8 cellular contexts compared by ENCODE assay signal in the genomic region with DNA sequence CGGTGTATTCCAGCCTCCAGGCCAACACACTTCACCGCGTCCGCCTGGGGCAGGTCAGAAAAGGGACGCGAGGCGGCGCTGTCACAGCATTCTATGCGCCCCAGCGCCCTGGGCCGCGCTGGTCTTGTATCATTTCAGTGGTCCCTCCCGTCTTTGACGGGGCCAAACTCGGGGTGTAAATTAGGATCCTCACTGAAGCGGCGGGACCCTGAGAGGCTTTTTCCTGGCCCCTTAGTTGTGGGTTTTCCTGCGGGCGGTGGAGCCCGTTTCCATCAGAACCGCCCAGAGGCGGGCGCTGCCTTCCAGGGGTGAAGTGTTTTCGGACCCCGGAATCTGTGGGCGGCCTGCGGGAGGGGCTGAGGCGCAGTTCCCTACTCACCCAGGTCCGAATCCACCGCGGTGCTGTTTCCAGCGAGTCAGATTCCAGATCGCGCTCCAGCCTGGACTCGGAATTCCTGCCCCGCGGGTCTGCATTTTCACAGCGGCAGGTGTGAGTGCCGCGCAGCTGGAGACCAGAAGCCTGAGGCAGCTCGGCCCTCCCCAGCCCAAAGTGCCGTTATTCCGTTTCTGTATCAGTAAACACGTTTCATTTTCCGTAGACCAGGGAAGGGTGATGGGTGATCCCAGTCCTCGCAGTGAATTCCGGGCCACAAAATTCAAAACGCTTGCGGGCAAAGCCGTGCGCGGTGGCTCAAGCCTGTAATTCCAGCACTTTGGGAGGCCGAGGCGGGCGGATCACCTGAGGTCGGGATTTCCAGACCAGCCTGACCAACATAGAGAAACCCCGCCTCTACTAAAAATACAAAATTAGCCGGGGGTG. TPM values are rescaled to one million over a fixed set of nuclear protein-coding genes. Genes with fewer than 3 reads are reported as not detected.
A peak's percentile ranks its signal among the peaks of the same experiment; 100 is the strongest.
DNase-seq lines count a peak whose midpoint lies in the region; ATAC-seq, FAIRE-seq and TF ChIP-seq lines count a peak whose summit lies in the region.

No MANE protein-coding gene starts in this region.

- H3K9me3 ChIP-seq in BLaER1 treated with 17β-estradiol and CSF1 and Interleukin-3, amounts not matched to agents 10 nM and 100 nM (replicated peaks in 1 of 11), result no peaks in the 10 kb centered on the region
- no peaks in the 10 kb centered on the region for H3K9me3 ChIP-seq in pancreas
- H3K9me3 ChIP-seq in thyroid gland, result no peaks in the 10 kb centered on the region

- FAIRE-seq in pancreas (lab: Jason Lieb, UNC), result no peak

- ATAC-seq in activated naive CD4-positive, alpha-beta T cell treated with anti-CD3 and anti-CD28 coated beads, Interleukin-2, amount 50 U/mL, for 72 hours, result peak; percentile 47 to 63
- peak; percentile 87 for ATAC-seq in Right ventricle myocardium inferior
- ATAC-seq in pancreas, result peak; percentile 82 to 87 (median 85)

- H3K27ac Mint-ChIP-seq in activated naive CD4-positive, alpha-beta T cell treated with anti-CD3 and anti-CD28 coated beads, Interleukin-2, amount 50 U/mL, for 72 hours, result peak overlapping the region; percentile 86 to 94

- TF ChIP-seq POLR2A in GM19099 (IDR thresholded peaks at IDR 0.05; ENCODE audit: extremely low read depth, insufficient read length, low read depth) (peak; percentile 39), thyroid gland (IDR thresholded peaks at IDR 0.05) (no peak)

- DNase-seq in Kasumi-1 (lab: John Stamatoyannopoulos, UW) (peak; percentile 72 to 77), SKM-1 treated with dmso at 0.1 percent for 144 hours (lab: John Stamatoyannopoulos, UW; ENCODE audit: unreplicated experiment) (peak; percentile 77), Right ventricle myocardium inferior (ENCODE audit: missing footprints) (peak; percentile 96), pancreas (peak; percentile 67 to 94 (median 76)), thyroid gland (peak; percentile 78 to 79)
- DNase-seq in activated naive CD4-positive, alpha-beta T cell treated with anti-CD3 and anti-CD28 coated beads, Interleukin-2, amount 50 U/mL, for 72 hours (ENCODE audit: low spot score in 2 of 2), result peak; percentile 76 to 82

- intact Hi-C loops in Right ventricle myocardium inferior (cut with DNase I) (loop anchor here (2.0 kb wide), 1 partner anchor 53 kb away; a partner anchor contains a TSS), pancreas (cut with DNase I) (no loop called here), thyroid gland (cut with DNase I) (loop anchor here (10.0 kb wide), 1 partner anchor 51 kb away; a partner anchor contains a TSS)

- TF ChIP-seq CTCF in pancreas (IDR thresholded peaks at IDR 0.05) (peak; percentile 50 to 78 (median 70)), thyroid gland (IDR thresholded peaks at IDR 0.05) (peak; percentile 36 to 78 (median 66))

- peak overlapping the region; percentile 83 to 92 (median 86) for H3K27ac ChIP-seq in BLaER1 treated with 17β-estradiol and CSF1 and Interleukin-3, amounts not matched to agents 10 nM and 100 nM
- H3K27ac ChIP-seq in pancreas (peak overlapping the region in 2 of 4 donors; percentile 47 to 68), thyroid gland (peak overlapping the region in 2 of 3 donors; percentile 57 to 73)

- peaks cover 5 to 21% (median 9%) of the 10 kb centered on the region in 11 experiments; a peak in 18 of 22 replicates for H4K20me1 ChIP-seq in BLaER1 treated with 17β-estradiol and CSF1 and Interleukin-3, amounts not matched to agents 10 nM and 100 nM

- H3K36me3 ChIP-seq in BLaER1 treated with 17β-estradiol and CSF1 and Interleukin-3, amounts not matched to agents 10 nM and 100 nM, result peaks cover 0 to 15% (median 0%) of the 10 kb centered on the region in 11 experiments; a peak in 3 of 22 replicates
- no peaks in the 10 kb centered on the region for H3K36me3 ChIP-seq in pancreas
- no peaks in the 10 kb centered on the region for H3K36me3 ChIP-seq in thyroid gland

- H3K36me3 Mint-ChIP-seq in activated naive CD4-positive, alpha-beta T cell treated with anti-CD3 and anti-CD28 coated beads, Interleukin-2, amount 50 U/mL, for 72 hours, result peaks cover 19 to 20% of the 10 kb centered on the region in 2 donors

- 1% methylated on average over 57 to 58 of the region's 58 CpGs for WGBS in pancreas, 2 donors
- WGBS in thyroid gland, 2 donors, result 1 to 2% methylated on average over 46 to 56 of the region's 58 CpGs

- H3K4me2 ChIP-seq in BLaER1 treated with 17β-estradiol and CSF1 and Interleukin-3, amounts not matched to agents 10 nM and 100 nM, result peak overlapping the region; percentile 82 to 99 (median 96)

- no peaks in the 10 kb centered on the region for H3K9me3 Mint-ChIP-seq in activated naive CD4-positive, alpha-beta T cell treated with anti-CD3 and anti-CD28 coated beads, Interleukin-2, amount 50 U/mL, for 72 hours

- peak overlapping the region; percentile 84 to 92 (median 88) for H3K9ac ChIP-seq in BLaER1 treated with 17β-estradiol and CSF1 and Interleukin-3, amounts not matched to agents 10 nM and 100 nM

- peaks cover 53 to 67% (median 60%) of the 10 kb centered on the region in 10 experiments for H3K4me1 ChIP-seq in BLaER1 treated with 17β-estradiol and CSF1 and Interleukin-3, amounts not matched to agents 10 nM and 100 nM
- H3K4me1 ChIP-seq in pancreas (peaks cover 0 to 3% (median 0%) of the 10 kb centered on the region in 3 donors), thyroid gland (peaks cover 0 to 7% of the 10 kb centered on the region in 2 donors)

- H3K4me3 ChIP-seq in BLaER1 treated with 17β-estradiol and CSF1 and Interleukin-3, amounts not matched to agents 10 nM and 100 nM, result peak overlapping the region; percentile 75 to 99 (median 90)
- H3K4me3 ChIP-seq in pancreas, result peak overlapping the region; percentile 17 to 60 (median 48)
- peak overlapping the region in 2 of 3 donors; percentile 35 to 49 for H3K4me3 ChIP-seq in thyroid gland (replicated peaks in 1 of 3)

- H3K27me3 ChIP-seq in BLaER1 treated with 17β-estradiol and CSF1 and Interleukin-3, amounts not matched to agents 10 nM and 100 nM, result no peaks in the 10 kb centered on the region
- H3K27me3 ChIP-seq in pancreas (no peaks in the 10 kb centered on the region), thyroid gland (no peaks in the 10 kb centered on the region)

RNA-seq across cellular contexts. Expression of a gene that starts 3.9 kb away (rescaled TPM):
- 10 to 100 TPM; 20.3 to 35.2 TPM for total RNA-seq in activated naive CD4-positive, alpha-beta T cell treated with anti-CD3 and anti-CD28 coated beads, Interleukin-2, amount 50 U/mL, for 72 hours
- total RNA-seq in Right ventricle myocardium inferior, result 1.5 TPM
- 1 to 10 TPM in 2 of 6 donors, under 1 TPM in 4; 0.24 to 1.7 (median 0.51) TPM for total RNA-seq in pancreas
- under 1 TPM; 0.23 to 0.76 TPM for polyA plus RNA-seq in pancreas
- total RNA-seq in thyroid gland, result 1 to 10 TPM in 3 of 4 donors, under 1 TPM in 1; 0.89 to 3.4 (median 2.1) TPM

RNA-seq across cellular contexts. Expression of a gene that starts 34.7 kb away (rescaled TPM):
- total RNA-seq in activated naive CD4-positive, alpha-beta T cell treated with anti-CD3 and anti-CD28 coated beads, Interleukin-2, amount 50 U/mL, for 72 hours, result not detected
- total RNA-seq in Right ventricle myocardium inferior, result not detected
- not detected for total RNA-seq in pancreas
- not detected for polyA plus RNA-seq in pancreas
- not detected for total RNA-seq in thyroid gland

RNA-seq across cellular contexts. Expression of a gene that starts 47.7 kb away (rescaled TPM):
- total RNA-seq in activated naive CD4-positive, alpha-beta T cell treated with anti-CD3 and anti-CD28 coated beads, Interleukin-2, amount 50 U/mL, for 72 hours, result 100 to 1,000 TPM; 569 to 658 TPM
- total RNA-seq in Right ventricle myocardium inferior (159 TPM), pancreas (100 to 1,000 TPM; 134 to 233 (median 153) TPM), thyroid gland (100 to 1,000 TPM; 296 to 339 (median 314) TPM)
- 100 to 1,000 TPM; 423 to 669 TPM for polyA plus RNA-seq in pancreas

RNA-seq across cellular contexts. Expression of a gene that starts 52.3 kb away (rescaled TPM):
- total RNA-seq in activated naive CD4-positive, alpha-beta T cell treated with anti-CD3 and anti-CD28 coated beads, Interleukin-2, amount 50 U/mL, for 72 hours, result 1 to 10 TPM; 4.1 to 7.4 TPM
- total RNA-seq in Right ventricle myocardium inferior (2.2 TPM), pancreas (under 1 TPM; 0.16 to 0.81 (median 0.36) TPM), thyroid gland (1 to 10 TPM; 1.2 to 3.9 (median 2.6) TPM)
- polyA plus RNA-seq in pancreas, result 1 to 10 TPM; 1.9 to 2.1 TPM

RNA-seq across cellular contexts. Expression of a gene that starts 53.3 kb away (rescaled TPM):
- total RNA-seq in activated naive CD4-positive, alpha-beta T cell treated with anti-CD3 and anti-CD28 coated beads, Interleukin-2, amount 50 U/mL, for 72 hours, result 10 to 100 TPM; 19.4 to 39.7 TPM
- total RNA-seq in Right ventricle myocardium inferior, result 10.8 TPM
- total RNA-seq in pancreas, result 10 to 100 TPM; 12.1 to 25.3 (median 20.8) TPM
- 10 to 100 TPM; 26.5 to 46.0 TPM for polyA plus RNA-seq in pancreas
- total RNA-seq in thyroid gland, result 10 to 100 TPM; 23.7 to 34.0 (median 27.5) TPM

Comparison
In these comparisons a context has a peak if more than half of its experiments do, and no peak if none do; other contexts are left out.
1. intact Hi-C loops: an anchor here in Right ventricle myocardium inferior (2.0 kb wide) and thyroid gland (10.0 kb wide); none called in pancreas.